Comparison of ENCODE assay signal across 9 cellular contexts in the genomic region with DNA sequence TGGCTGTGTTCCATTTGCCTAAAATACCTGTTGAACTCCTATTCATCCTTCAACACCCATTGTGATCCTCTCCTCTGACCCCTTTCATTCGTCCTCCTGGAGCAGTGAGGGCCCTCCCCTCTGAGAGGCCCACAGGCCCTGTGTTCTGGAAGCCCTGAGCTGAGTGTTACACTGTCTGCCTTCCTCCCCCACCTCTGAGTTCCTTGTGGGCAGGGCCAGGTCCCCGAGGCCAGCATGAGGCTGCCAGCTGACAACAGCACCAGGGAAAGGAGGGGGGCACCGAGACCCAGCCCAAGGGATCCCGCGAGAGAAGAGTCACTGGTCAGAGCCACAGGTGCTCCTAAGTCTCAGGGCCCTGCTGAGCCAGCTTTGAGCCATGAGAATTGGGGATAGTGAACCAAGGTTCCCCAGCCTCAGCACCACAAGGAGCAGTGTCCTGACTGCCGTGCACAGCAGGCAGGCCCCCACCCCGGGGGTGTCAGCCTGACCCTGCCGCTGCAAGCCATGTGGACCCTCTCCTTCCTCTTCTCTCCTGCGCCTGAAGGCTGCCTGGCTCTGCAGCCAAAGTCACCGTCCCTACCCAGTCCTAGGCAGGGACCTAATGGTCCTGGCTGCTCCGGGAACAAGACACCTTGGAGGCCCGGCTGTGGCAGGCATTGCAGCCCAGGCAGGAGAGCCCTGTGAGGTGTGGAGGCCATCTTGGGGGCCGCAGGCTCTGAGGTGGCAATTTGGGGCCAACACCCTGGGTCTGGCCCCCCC. TPM values are rescaled to one million over a fixed set of nuclear protein-coding genes. Genes with fewer than 3 reads are reported as not detected.
DNase-seq lines count a peak whose midpoint lies in the region; ATAC-seq and TF ChIP-seq lines count a peak whose summit lies in the region.
"Had no signal": no experiment of that assay in that cellular context is flagged by ENCODE, and none has a peak within 500 bp of the region (broad histone marks: within the 10 kb centered on the region; RNA-seq: fewer than 3 reads in every experiment).

No MANE protein-coding gene starts in this region.

- peaks cover 2% of the 10 kb centered on the region for H3K4me1 Mint-ChIP-seq in activated T-cell treated with anti-CD3 and anti-CD28 coated beads, Interleukin-2, amount 50 U/mL, for 24 hours (ENCODE audit: low read depth)
- H3K4me1 Mint-ChIP-seq in activated T-cell treated with anti-CD3 and anti-CD28 coated beads, Interleukin-2, amount 50 U/mL, for 72 hours (ENCODE audit: low read depth) = no peaks in the 10 kb centered on the region

- H3K4me3 ChIP-seq in left lung (no peak overlapping the region), transverse colon (no peak overlapping the region)

- no peaks in the 10 kb centered on the region for H3K36me3 Mint-ChIP-seq in activated T-cell treated with anti-CD3 and anti-CD28 coated beads, Interleukin-2, amount 50 U/mL, for 24 hours (ENCODE audit: low read depth)
- H3K36me3 Mint-ChIP-seq in activated T-cell treated with anti-CD3 and anti-CD28 coated beads, Interleukin-2, amount 50 U/mL, for 72 hours (ENCODE audit: insufficient read depth in 2 of 2) = no peaks in the 10 kb centered on the region
- H3K36me3 Mint-ChIP-seq: naive B cell had no signal

- in situ Hi-C loops in transverse colon (cut with MboI; ENCODE audit: low pct_ligation_motif_present in 1 of 4, low pct_unique_long_range_greater_than_20kb in 1 of 4, low sequenced_read_pairs in 3 of 4) = no loop called here

- no peak overlapping the region for H3K27ac ChIP-seq in left lung
- no peak overlapping the region for H3K27ac ChIP-seq in transverse colon

- H3K27me3 Mint-ChIP-seq in activated T-cell treated with anti-CD3 and anti-CD28 coated beads, Interleukin-2, amount 50 U/mL, for 24 hours = no peaks in the 10 kb centered on the region
- no peaks in the 10 kb centered on the region for H3K27me3 Mint-ChIP-seq in activated T-cell treated with anti-CD3 and anti-CD28 coated beads, Interleukin-2, amount 50 U/mL, for 72 hours (ENCODE audit: low read depth)
- H3K27me3 Mint-ChIP-seq: naive B cell had no signal

- ATAC-seq in activated T-cell treated with anti-CD3 and anti-CD28 coated beads, Interleukin-2, amount 50 U/mL, for 72 hours (replicated peaks in 1 of 2) = no peak
- ATAC-seq in left lung = no peak
- ATAC-seq in HG03097 (IDR thresholded peaks at IDR 0.05; ENCODE audit: low FRiP score, unreplicated experiment) = no peak

- no peaks in the 10 kb centered on the region for H3K9me3 Mint-ChIP-seq in activated T-cell treated with anti-CD3 and anti-CD28 coated beads, Interleukin-2, amount 50 U/mL, for 24 hours
- no peaks in the 10 kb centered on the region for H3K9me3 Mint-ChIP-seq in activated T-cell treated with anti-CD3 and anti-CD28 coated beads, Interleukin-2, amount 50 U/mL, for 72 hours
- H3K9me3 Mint-ChIP-seq: naive B cell had no signal

- H3K4me1 ChIP-seq in left lung (peaks cover 14 to 23% of the 10 kb centered on the region in 2 donors), transverse colon (peaks cover 0 to 15% (median 11%) of the 10 kb centered on the region in 4 donors)

- H3K27me3 ChIP-seq in left lung = no peaks in the 10 kb centered on the region
- no peaks in the 10 kb centered on the region for H3K27me3 ChIP-seq in transverse colon

- TF ChIP-seq EP300 in transverse colon (IDR thresholded peaks at IDR 0.05; ENCODE audit: low read depth) = no peak

- H3K4me3 Mint-ChIP-seq in activated T-cell treated with anti-CD3 and anti-CD28 coated beads, Interleukin-2, amount 50 U/mL, for 24 hours = no peak overlapping the region
- no peak overlapping the region for H3K4me3 Mint-ChIP-seq in activated T-cell treated with anti-CD3 and anti-CD28 coated beads, Interleukin-2, amount 50 U/mL, for 72 hours
- H3K4me3 Mint-ChIP-seq: naive B cell had no signal

- intact Hi-C loops in left lung (cut with DNase I) = no loop called here
- intact Hi-C loops in transverse colon (cut with DNase I; ENCODE audit: low total_unique reads) = no loop called here

- peak overlapping the region; percentile 4 for H3K27ac Mint-ChIP-seq in activated T-cell treated with anti-CD3 and anti-CD28 coated beads, Interleukin-2, amount 50 U/mL, for 24 hours
- H3K27ac Mint-ChIP-seq in activated T-cell treated with anti-CD3 and anti-CD28 coated beads, Interleukin-2, amount 50 U/mL, for 72 hours = no peak overlapping the region

- TF ChIP-seq CTCF in left lung (IDR thresholded peaks at IDR 0.05) (no peak), transverse colon (IDR thresholded peaks at IDR 0.05) (no peak)

- DNase-seq in activated T-cell treated with anti-CD3 and anti-CD28 coated beads, Interleukin-2, amount 50 U/mL, for 24 hours = peak; percentile 16
- DNase-seq in activated T-cell treated with anti-CD3 and anti-CD28 coated beads, Interleukin-2, amount 50 U/mL, for 72 hours = no peak
- DNase-seq in UCSD-AML1 (lab: John Stamatoyannopoulos, UW; ENCODE audit: unreplicated experiment) (peak; percentile 29), left lung (peak; percentile 25 to 27), transverse colon (peak; percentile 6), nucleus accumbens (lab: John Stamatoyannopoulos, UW) (no peak), SW 1271 (lab: John Stamatoyannopoulos, UW) (no peak)
- DNase-seq: naive B cell had no signal

- H3K36me3 ChIP-seq in left lung = peaks cover 0 to 30% of the 10 kb centered on the region in 2 donors
- no peaks in the 10 kb centered on the region for H3K36me3 ChIP-seq in transverse colon

- WGBS in transverse colon (ENCODE audit: low coverage in 1 of 2), 2 donors = 53 to 73% methylated on average over 2 to 9 of the region's 13 CpGs

- H3K9me3 ChIP-seq in left lung (no peaks in the 10 kb centered on the region), transverse colon (no peaks in the 10 kb centered on the region)

- TF ChIP-seq POLR2A in transverse colon (IDR thresholded peaks at IDR 0.05) = no peak

RNA-seq across cellular contexts. Expression of a gene that starts 52.5 kb away (rescaled TPM):
- total RNA-seq in activated T-cell treated with anti-CD3 and anti-CD28 coated beads, Interleukin-2, amount 50 U/mL, for 72 hours = 1 to 10 TPM; 2.6 to 2.8 TPM
- 1 to 10 TPM; 1.3 to 1.5 TPM for total RNA-seq in left lung
- 1 to 10 TPM in 1 of 4 donors, under 1 TPM in 2, not detected in 1; 0.27 to 2.5 (median 0.37) TPM for total RNA-seq in transverse colon

Comparison
In these comparisons a context has a peak if more than half of its experiments do, and no peak if none do; other contexts are left out.
1. DNase-seq: peak in activated T-cell treated with anti-CD3 and anti-CD28 coated beads, Interleukin-2, amount 50 U/mL, for 24 hours (single experiment), UCSD-AML1 (single experiment), left lung (2 of 2) and transverse colon (single experiment); none in activated T-cell treated with anti-CD3 and anti-CD28 coated beads, Interleukin-2, amount 50 U/mL, for 72 hours (0 of 2), nucleus accumbens (0 of 56) and SW 1271 (0 of 2).